In the genomic region with DNA sequence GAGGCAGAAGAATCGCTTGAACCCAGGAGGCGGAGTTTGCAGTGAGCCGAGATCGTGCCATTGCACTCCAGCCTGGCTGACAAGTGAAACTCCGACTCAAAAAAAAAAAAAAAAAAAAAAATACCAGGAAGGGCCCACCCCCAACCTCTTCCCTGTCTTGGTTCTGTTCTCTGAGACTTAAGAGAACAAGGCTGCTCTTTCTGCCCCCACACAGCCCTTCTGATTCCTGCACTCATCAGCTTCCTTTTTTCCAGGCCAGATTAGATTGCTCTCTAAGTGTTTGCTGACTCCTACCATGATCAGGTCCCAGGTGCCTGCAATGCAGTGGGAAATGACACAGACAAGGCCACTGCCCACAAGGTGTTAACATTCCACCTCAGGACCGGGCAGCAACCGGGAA, we compare ENCODE assay signal across 17 cellular contexts.
"Had no signal": no experiment of that assay in that cellular context is flagged by ENCODE, and none has a peak within 500 bp of the region (broad histone marks: within the 10 kb centered on the region; RNA-seq: fewer than 3 reads in every experiment).

No MANE protein-coding gene starts in this region.

- H3K27ac Mint-ChIP-seq: activated CD4-positive, alpha-beta memory T cell treated with anti-CD3 and anti-CD28 coated beads for 36 hours; activated CD4-positive, alpha-beta T cell treated with anti-CD3 and anti-CD28 coated beads for 36 hours; activated CD8-positive, alpha-beta memory T cell treated with anti-CD3 and anti-CD28 coated beads, Interleukin-2, amount 10 ng/mL, durations not matched to agents 7 days and 5 days; activated naive CD8-positive, alpha-beta T cell; mesothelial cell of epicardium; nephron; progenitor cell of endocrine pancreas had no signal

- H3K9me3 ChIP-seq: right atrium auricular region had no signal

- H3K4me3 ChIP-seq: cardiac muscle cell, right atrium auricular region had no signal

- H3K9me3 Mint-ChIP-seq: activated CD4-positive, alpha-beta memory T cell treated with anti-CD3 and anti-CD28 coated beads for 36 hours; mesothelial cell of epicardium; nephron had no signal

- H3K4me1 Mint-ChIP-seq: activated CD4-positive, alpha-beta T cell treated with anti-CD3 and anti-CD28 coated beads for 36 hours; activated CD8-positive, alpha-beta memory T cell treated with anti-CD3 and anti-CD28 coated beads, Interleukin-2, amount 10 ng/mL, durations not matched to agents 7 days and 5 days had no signal

- H3K36me3 Mint-ChIP-seq: activated CD4-positive, alpha-beta memory T cell treated with anti-CD3 and anti-CD28 coated beads for 36 hours had no signal

- H3K4me3 Mint-ChIP-seq: activated CD4-positive, alpha-beta memory T cell treated with anti-CD3 and anti-CD28 coated beads for 36 hours; activated CD4-positive, alpha-beta T cell treated with anti-CD3 and anti-CD28 coated beads for 36 hours; activated CD8-positive, alpha-beta memory T cell treated with anti-CD3 and anti-CD28 coated beads, Interleukin-2, amount 10 ng/mL, durations not matched to agents 7 days and 5 days; activated naive CD8-positive, alpha-beta T cell; mesothelial cell of epicardium; nephron had no signal

- H3K27me3 ChIP-seq: cardiac muscle cell, foreskin keratinocyte, right atrium auricular region had no signal

- DNase-seq: activated CD4-positive, alpha-beta memory T cell treated with anti-CD3 and anti-CD28 coated beads for 36 hours; activated CD4-positive, alpha-beta T cell treated with anti-CD3 and anti-CD28 coated beads for 36 hours; activated CD8-positive, alpha-beta memory T cell treated with anti-CD3 and anti-CD28 coated beads, Interleukin-2, amount 10 ng/mL, durations not matched to agents 7 days and 5 days; amygdala; foreskin keratinocyte; stimulated activated CD4-positive, alpha-beta T cell treated with anti-CD3 and anti-CD28 coated beads, Interleukin-12 subunit alpha, Interleukin-12 subunit beta, amount 100 ng/mL, for 4 hours; stimulated activated CD4-positive, alpha-beta T cell treated with anti-CD3 and anti-CD28 coated beads, Interleukin-1b, Interleukin-23, amount 100 ng/mL, for 48 hours; stimulated activated CD8-positive, alpha-beta memory T cell treated with anti-CD3 and anti-CD28 coated beads, Interleukin-4, amount 100 ng/mL, for 48 hours; stimulated activated naive CD4-positive, alpha-beta T cell; T1000 had no signal

- H3K36me3 ChIP-seq: cardiac muscle cell, right atrium auricular region had no signal

- FAIRE-seq: kidney had no signal

- H3K27ac ChIP-seq: foreskin keratinocyte, right atrium auricular region had no signal

- ATAC-seq: activated CD4-positive, alpha-beta T cell treated with anti-CD3 and anti-CD28 coated beads for 36 hours; activated CD8-positive, alpha-beta memory T cell treated with anti-CD3 and anti-CD28 coated beads, Interleukin-2, amount 10 ng/mL, durations not matched to agents 7 days and 5 days; foreskin keratinocyte had no signal

- H3K27me3 Mint-ChIP-seq: activated CD4-positive, alpha-beta memory T cell treated with anti-CD3 and anti-CD28 coated beads for 36 hours; activated CD4-positive, alpha-beta T cell treated with anti-CD3 and anti-CD28 coated beads for 36 hours; activated CD8-positive, alpha-beta memory T cell treated with anti-CD3 and anti-CD28 coated beads, Interleukin-2, amount 10 ng/mL, durations not matched to agents 7 days and 5 days; activated naive CD8-positive, alpha-beta T cell; progenitor cell of endocrine pancreas had no signal

- H3K4me1 ChIP-seq: foreskin keratinocyte, right atrium auricular region had no signal
